ENCODE assay signal across 40 cellular contexts in genomic region chr19:44007473-44007872, GRCh38. TPM values are rescaled to one million over a fixed set of nuclear protein-coding genes. Genes with fewer than 3 reads are reported as not detected.
"Had no signal": no experiment of that assay in that cellular context is flagged by ENCODE, and none has a peak within 500 bp of the region (broad histone marks: within the 10 kb centered on the region; RNA-seq: fewer than 3 reads in every experiment).

No MANE protein-coding gene starts in this region.

- H3K27me3 Mint-ChIP-seq: activated B cell treated with CpG ODN at 0.5 μM for 24 hours; activated CD4-positive, alpha-beta memory T cell treated with anti-CD3 and anti-CD28 coated beads for 36 hours; T-cell had no signal

- H3K27ac ChIP-seq: adrenal gland, PC-9, RWPE1, VCaP had no signal

- DNase-seq: activated B cell treated with CpG ODN at 0.5 μM for 24 hours; activated CD4-positive, alpha-beta memory T cell treated with anti-CD3 and anti-CD28 coated beads for 36 hours; activated CD4-positive, alpha-beta T cell treated with anti-CD3 and anti-CD28 coated beads for 4 hours; activated CD4-positive, alpha-beta T cell treated with anti-CD3 and anti-CD28 coated beads, Interleukin-2, amount 50 U/mL, for 1 hour; activated CD4-positive, CD25-positive, alpha-beta regulatory T cell treated with anti-CD3 and anti-CD28 coated beads, Interleukin-2, amount 50 U/mL, for 72 hours; activated CD8-positive, alpha-beta memory T cell treated with anti-CD3 and anti-CD28 coated beads, Interleukin-2, amount 50 U/mL, for 4 hours; activated gamma-delta T cell treated with Interleukin-2 at 50 U/mL for 16 hours; activated naive CD4-positive, alpha-beta T cell treated with anti-CD3 and anti-CD28 coated beads for 36 hours; activated T-cell treated with anti-CD3 and anti-CD28 coated beads for 4 hours; activated T-cell treated with anti-CD3 and anti-CD28 coated beads, Interleukin-2, amount 50 U/mL, for 4 hours; adrenal gland; anterior cingulate cortex; caudate nucleus; cerebellar nuclear complex; MM.1S; MV-4-11; NCI-H1092; NCI-H1436 treated with DMSO at 0.1 percent for 48 hours; NCI-H187; NCI-H2029 treated with DMSO at 0.1 percent for 48 hours; NCI-H2107; NCI-H2171; NCI-H510A; NCI-H526; NCI-H748 treated with DMSO at 0.1 percent for 48 hours; PC-9; SIG-M5; T-cell; T-helper 2 cell; T-helper 9 cell had no signal

- FAIRE-seq: bronchial epithelial cell, RCC 7860 had no signal

- ATAC-seq: activated naive CD4-positive, alpha-beta T cell treated with anti-CD3 and anti-CD28 coated beads, Interleukin-2, amount 50 U/mL, for 72 hours; activated T-cell treated with anti-CD3 and anti-CD28 coated beads, Interleukin-2, amount 50 U/mL, for 4 hours; Right ventricle myocardium inferior; SK-N-SH treated with all-trans-retinoic acid at 6 μM for 48 hours; T-cell had no signal

- H3K27me3 ChIP-seq: adrenal gland had no signal

- H3K4me3 ChIP-seq: adrenal gland, PC-9 had no signal

- H2AFZ ChIP-seq: PC-9 had no signal

- H3K4me2 ChIP-seq: PC-9 had no signal

- H3K27ac Mint-ChIP-seq: activated B cell treated with CpG ODN at 0.5 μM for 24 hours; activated CD4-positive, alpha-beta memory T cell treated with anti-CD3 and anti-CD28 coated beads for 36 hours; activated naive CD4-positive, alpha-beta T cell treated with anti-CD3 and anti-CD28 coated beads for 36 hours; activated naive CD4-positive, alpha-beta T cell treated with anti-CD3 and anti-CD28 coated beads, Interleukin-2, amount 50 U/mL, for 72 hours; activated T-helper 1 cell treated with anti-CD3 and anti-CD28 coated beads, Interleukin-12 subunit alpha, Interleukin-12 subunit beta, Interleukin-2, Interleukin-4 antibody, amounts not matched to agents 30 ng/mL and 10 ng/mL and 1 ng/mL, durations not matched to agents 14 hours and 24 hours and 36 hours; brain; T-cell had no signal

- H3K4me3 Mint-ChIP-seq: activated B cell treated with CpG ODN at 0.5 μM for 24 hours; activated CD4-positive, alpha-beta memory T cell treated with anti-CD3 and anti-CD28 coated beads for 36 hours; activated naive CD4-positive, alpha-beta T cell treated with anti-CD3 and anti-CD28 coated beads for 36 hours; activated T-cell treated with anti-CD3 and anti-CD28 coated beads, Interleukin-2, amount 50 U/mL, for 4 hours; activated T-helper 1 cell treated with anti-CD3 and anti-CD28 coated beads, Interleukin-12 subunit alpha, Interleukin-12 subunit beta, Interleukin-2, Interleukin-4 antibody, amounts not matched to agents 30 ng/mL and 10 ng/mL and 1 ng/mL, durations not matched to agents 14 hours and 24 hours and 36 hours had no signal

RNA-seq across cellular contexts. Expression of gene ZNF222, which starts 17.7 kb away (rescaled TPM):
- total RNA-seq: OCI-LY7 had no signal

RNA-seq across cellular contexts. Expression of gene ZNF155, which starts 23.5 kb away (rescaled TPM):
- total RNA-seq: OCI-LY7 had no signal

RNA-seq across cellular contexts. Expression of gene ZNF223, which starts 44.4 kb away (rescaled TPM):
- total RNA-seq: OCI-LY7 had no signal
